Comparison of ENCODE assay signal across 14 cellular contexts in genomic region chr6:45075246-45075645, GRCh38.
DNase-seq lines count a peak whose midpoint lies in the region; ATAC-seq and TF ChIP-seq lines count a peak whose summit lies in the region.
"Had no signal": no experiment of that assay in that cellular context is flagged by ENCODE, and none has a peak within 500 bp of the region (broad histone marks: within the 10 kb centered on the region; RNA-seq: fewer than 3 reads in every experiment).

No MANE protein-coding gene starts in this region.

- intact Hi-C loops in upper lobe of right lung (cut with DNase I), result no loop called here
- intact Hi-C loops in naive thymus-derived CD4-positive, alpha-beta T cell (cut with micrococcal nuclease), result no loop called here

- ATAC-seq in activated CD4-positive, CD25-positive, alpha-beta regulatory T cell treated with anti-CD3 and anti-CD28 coated beads, Interleukin-2, amount 50 U/mL, for 24 hours, result peak; percentile 45 to 48
- peak; percentile 99 for ATAC-seq in RWPE2 (ENCODE audit: low read depth)
- ATAC-seq in upper lobe of right lung, result no peak
- ATAC-seq in naive thymus-derived CD4-positive, alpha-beta T cell, result no peak

- TF ChIP-seq CTCF in RWPE2 (IDR thresholded peaks at IDR 0.05; ENCODE audit: poor library complexity, severe bottlenecking), result no peak
- TF ChIP-seq CTCF in fibroblast of mammary gland (conservative IDR thresholded peaks at IDR 0.05; ENCODE audit: control insufficient read depth, insufficient read depth, low read depth, low read length), result no peak
- no peak for TF ChIP-seq CTCF in upper lobe of right lung (IDR thresholded peaks at IDR 0.05)

- peaks cover 2% of the 10 kb centered on the region for H3K9me3 ChIP-seq in RWPE2 (ENCODE audit: severe bottlenecking)
- H3K9me3 ChIP-seq in upper lobe of right lung, result no peaks in the 10 kb centered on the region
- H3K9me3 ChIP-seq in naive thymus-derived CD4-positive, alpha-beta T cell (ENCODE audit: control insufficient read depth in 2 of 3, low read length in 3 of 3), result peaks cover 0 to 13% (median 4%) of the 10 kb centered on the region in 3 experiments

- H3K4me3 ChIP-seq in RWPE2 (ENCODE audit: severe bottlenecking), result no peak overlapping the region
- H3K4me3 ChIP-seq in fibroblast of mammary gland (ENCODE audit: control insufficient read depth, low read depth, low read length), result no peak overlapping the region
- H3K4me3 ChIP-seq in skeletal muscle cell (ENCODE audit: low read depth, low read length), result no peak overlapping the region
- no peak overlapping the region for H3K4me3 ChIP-seq in upper lobe of right lung
- H3K4me3 ChIP-seq in naive thymus-derived CD4-positive, alpha-beta T cell (ENCODE audit: low read length), result no peak overlapping the region
- H3K4me3 ChIP-seq: tibial nerve had no signal

- H3K27me3 ChIP-seq in RWPE2 (ENCODE audit: insufficient read depth, poor library complexity, severe bottlenecking), result peaks cover 4% of the 10 kb centered on the region
- H3K27me3 ChIP-seq in upper lobe of right lung, result no peaks in the 10 kb centered on the region
- H3K27me3 ChIP-seq in naive thymus-derived CD4-positive, alpha-beta T cell (ENCODE audit: control insufficient read depth in 2 of 2, insufficient read depth in 2 of 2, low read length in 2 of 2), result no peaks in the 10 kb centered on the region
- H3K27me3 ChIP-seq: tibial nerve had no signal

- no peak overlapping the region for H3K4me3 Mint-ChIP-seq in naive thymus-derived CD4-positive, alpha-beta T cell

- peaks cover 3 to 28% (median 20%) of the 10 kb centered on the region in 11 donors for H3K9me3 Mint-ChIP-seq in naive thymus-derived CD4-positive, alpha-beta T cell

- H3K4me1 ChIP-seq in RWPE2 (ENCODE audit: insufficient read depth, poor library complexity, severe bottlenecking) (peaks cover 34% of the 10 kb centered on the region), upper lobe of right lung (no peaks in the 10 kb centered on the region)
- H3K4me1 ChIP-seq in naive thymus-derived CD4-positive, alpha-beta T cell (ENCODE audit: control insufficient read depth in 2 of 2, insufficient read depth in 2 of 2, low read length in 2 of 2), result peaks cover 0 to 6% of the 10 kb centered on the region in 2 donors
- H3K4me1 ChIP-seq: tibial nerve had no signal

- peak overlapping the region; percentile 77 for H3K27ac ChIP-seq in RWPE2 (ENCODE audit: poor library complexity, severe bottlenecking)
- no peak overlapping the region for H3K27ac ChIP-seq in upper lobe of right lung
- no peak overlapping the region for H3K27ac ChIP-seq in naive thymus-derived CD4-positive, alpha-beta T cell (ENCODE audit: low read depth, low read length)
- H3K27ac ChIP-seq: 22Rv1, KMS-11 had no signal

- H3K36me3 Mint-ChIP-seq in naive thymus-derived CD4-positive, alpha-beta T cell, result peaks cover 16 to 27% (median 20%) of the 10 kb centered on the region in 5 donors

- POLR2A ChIA-PET in naive thymus-derived CD4-positive, alpha-beta T cell (lab: Charles Lee), result no interaction called here

- H3K27me3 Mint-ChIP-seq in naive thymus-derived CD4-positive, alpha-beta T cell, result no peaks in the 10 kb centered on the region

- H3K4me1 Mint-ChIP-seq in naive thymus-derived CD4-positive, alpha-beta T cell, result peaks cover 4 to 37% (median 20%) of the 10 kb centered on the region in 7 donors

- CTCF ChIA-PET in naive thymus-derived CD4-positive, alpha-beta T cell (lab: Charles Lee), result no interaction called here

- H3K27ac Mint-ChIP-seq in naive thymus-derived CD4-positive, alpha-beta T cell, result no peak overlapping the region

- no peak for DNase-seq in activated CD4-positive, CD25-positive, alpha-beta regulatory T cell (lab: John Stamatoyannopoulos, UW)
- DNase-seq in RWPE2 (ENCODE audit: low spot score) (no peak), fibroblast of mammary gland (ENCODE audit: low read depth) (peak; percentile 99), skeletal muscle cell (ENCODE audit: low read depth) (peak; percentile 93), D341Med (ENCODE audit: low spot score) (no peak), upper lobe of right lung (no peak)
- no peak for DNase-seq in naive thymus-derived CD4-positive, alpha-beta T cell
- DNase-seq: aorta, GDM1, NCI-H345 had no signal

- H3K36me3 ChIP-seq in RWPE2 (ENCODE audit: low read depth), result peaks cover 4% of the 10 kb centered on the region; the same call in 1 of the 2 replicates
- H3K36me3 ChIP-seq in upper lobe of right lung, result no peaks in the 10 kb centered on the region
- H3K36me3 ChIP-seq in naive thymus-derived CD4-positive, alpha-beta T cell (ENCODE audit: control insufficient read depth in 2 of 3, insufficient read depth in 3 of 3, low read length in 3 of 3), result no peaks in the 10 kb centered on the region
- H3K36me3 ChIP-seq: tibial nerve had no signal

Comparison
In these comparisons a context has a peak if more than half of its experiments do, and no peak if none do; other contexts are left out.
1. ATAC-seq: peak in activated CD4-positive, CD25-positive, alpha-beta regulatory T cell treated with anti-CD3 and anti-CD28 coated beads, Interleukin-2, amount 50 U/mL, for 24 hours (2 of 2) and RWPE2 (single experiment); none in upper lobe of right lung (single experiment) and naive thymus-derived CD4-positive, alpha-beta T cell (single experiment).
2. DNase-seq: peak in fibroblast of mammary gland (single experiment) and skeletal muscle cell (single experiment); none in activated CD4-positive, CD25-positive, alpha-beta regulatory T cell (0 of 4), RWPE2 (single experiment), D341Med (single experiment), upper lobe of right lung (single experiment) and naive thymus-derived CD4-positive, alpha-beta T cell (0 of 9).